ENCODE assay signal across 7 cellular contexts in genomic region chr11:73586791-73587190, GRCh38. TPM values are rescaled to one million over a fixed set of nuclear protein-coding genes. Genes with fewer than 3 reads are reported as not detected.
"Had no signal": no experiment of that assay in that cellular context is flagged by ENCODE, and none has a peak within 500 bp of the region (broad histone marks: within the 10 kb centered on the region; RNA-seq: fewer than 3 reads in every experiment).

No MANE protein-coding gene starts in this region.

- ATAC-seq: HCT116, K562 had no signal

- H3K4me3 ChIP-seq: GM23248, HAP-1, K562 had no signal

- H2AFZ ChIP-seq: GM23248 had no signal

- DNase-seq: GM23248, GOT3, H7, IMR-90 had no signal

- H3K9me3 ChIP-seq: HAP-1 had no signal

- H3K36me3 ChIP-seq: HAP-1 had no signal

RNA-seq across cellular contexts. Expression of gene PLEKHB1, which starts 59.6 kb away (rescaled TPM):
- total RNA-seq: GM23248 had no signal
